Comparison of ENCODE assay signal across 1 cellular context in the genomic region with DNA sequence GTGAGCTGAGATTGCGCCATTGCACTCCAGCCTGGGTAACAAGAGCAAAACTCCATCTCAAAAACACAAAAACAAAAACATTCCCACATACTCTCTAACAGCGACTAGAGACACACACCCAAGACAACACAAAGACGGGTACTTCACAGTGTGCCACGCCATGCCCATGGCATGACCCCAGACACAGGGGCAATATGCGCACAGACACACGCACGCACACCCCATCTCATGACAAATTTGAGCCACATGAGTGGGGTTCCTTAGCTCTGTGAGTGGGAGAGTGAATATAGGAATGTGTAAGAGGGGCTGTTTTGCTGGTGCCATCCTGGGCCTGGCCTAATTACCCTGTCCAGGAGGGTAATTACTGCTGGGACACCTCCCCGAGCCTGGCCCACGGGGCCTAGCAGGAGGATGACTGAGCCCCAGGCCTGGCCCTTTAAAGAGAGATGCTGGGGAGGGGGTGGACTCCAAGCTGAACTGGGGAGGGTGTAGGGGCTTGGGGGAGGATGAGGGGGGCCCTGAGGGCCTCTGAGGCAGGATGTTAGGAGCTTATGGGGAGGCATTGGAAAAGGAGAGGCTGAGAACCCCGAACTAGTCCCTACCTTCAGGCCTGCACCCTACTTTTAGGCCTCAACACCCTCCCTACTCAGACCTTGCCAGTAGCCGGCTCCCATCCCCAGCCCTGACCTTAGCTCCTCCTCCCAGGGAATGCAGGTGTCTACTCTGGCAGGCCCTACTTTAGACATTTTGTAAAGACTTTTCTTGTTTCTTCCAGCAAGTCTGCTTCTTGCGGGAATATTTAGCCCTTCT.
TF ChIP-seq lines count a peak whose summit lies in the region.

No MANE protein-coding gene starts in this region.

TF ChIP-seq in HCT116, 20 proteins besides CTCF, POLR2A, EP300 and RAD21:
- no peak for TF ChIP-seq SP1 (IDR thresholded peaks at IDR 0.05; ENCODE audit: low read depth)
- TF ChIP-seq, protein P1, sequence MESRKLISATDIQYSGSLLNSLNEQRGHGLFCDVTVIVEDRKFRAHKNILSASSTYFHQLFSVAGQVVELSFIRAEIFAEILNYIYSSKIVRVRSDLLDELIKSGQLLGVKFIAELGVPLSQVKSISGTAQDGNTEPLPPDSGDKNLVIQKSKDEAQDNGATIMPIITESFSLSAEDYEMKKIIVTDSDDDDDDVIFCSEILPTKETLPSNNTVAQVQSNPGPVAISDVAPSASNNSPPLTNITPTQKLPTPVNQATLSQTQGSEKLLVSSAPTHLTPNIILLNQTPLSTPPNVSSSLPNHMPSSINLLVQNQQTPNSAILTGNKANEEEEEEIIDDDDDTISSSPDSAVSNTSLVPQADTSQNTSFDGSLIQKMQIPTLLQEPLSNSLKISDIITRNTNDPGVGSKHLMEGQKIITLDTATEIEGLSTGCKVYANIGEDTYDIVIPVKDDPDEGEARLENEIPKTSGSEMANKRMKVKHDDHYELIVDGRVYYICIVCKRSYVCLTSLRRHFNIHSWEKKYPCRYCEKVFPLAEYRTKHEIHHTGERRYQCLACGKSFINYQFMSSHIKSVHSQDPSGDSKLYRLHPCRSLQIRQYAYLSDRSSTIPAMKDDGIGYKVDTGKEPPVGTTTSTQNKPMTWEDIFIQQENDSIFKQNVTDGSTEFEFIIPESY (IDR thresholded peaks at IDR 0.05; ENCODE audit: extremely low read depth, insufficient replicate concordance, low read length) = no peak
- TF ChIP-seq FOSL1 (IDR thresholded peaks at IDR 0.05; ENCODE audit: low read depth) = no peak
- no peak; the same call in 1 of the 2 replicates for TF ChIP-seq ZFX (IDR thresholded peaks at IDR 0.05)
- TF ChIP-seq, protein P2, sequence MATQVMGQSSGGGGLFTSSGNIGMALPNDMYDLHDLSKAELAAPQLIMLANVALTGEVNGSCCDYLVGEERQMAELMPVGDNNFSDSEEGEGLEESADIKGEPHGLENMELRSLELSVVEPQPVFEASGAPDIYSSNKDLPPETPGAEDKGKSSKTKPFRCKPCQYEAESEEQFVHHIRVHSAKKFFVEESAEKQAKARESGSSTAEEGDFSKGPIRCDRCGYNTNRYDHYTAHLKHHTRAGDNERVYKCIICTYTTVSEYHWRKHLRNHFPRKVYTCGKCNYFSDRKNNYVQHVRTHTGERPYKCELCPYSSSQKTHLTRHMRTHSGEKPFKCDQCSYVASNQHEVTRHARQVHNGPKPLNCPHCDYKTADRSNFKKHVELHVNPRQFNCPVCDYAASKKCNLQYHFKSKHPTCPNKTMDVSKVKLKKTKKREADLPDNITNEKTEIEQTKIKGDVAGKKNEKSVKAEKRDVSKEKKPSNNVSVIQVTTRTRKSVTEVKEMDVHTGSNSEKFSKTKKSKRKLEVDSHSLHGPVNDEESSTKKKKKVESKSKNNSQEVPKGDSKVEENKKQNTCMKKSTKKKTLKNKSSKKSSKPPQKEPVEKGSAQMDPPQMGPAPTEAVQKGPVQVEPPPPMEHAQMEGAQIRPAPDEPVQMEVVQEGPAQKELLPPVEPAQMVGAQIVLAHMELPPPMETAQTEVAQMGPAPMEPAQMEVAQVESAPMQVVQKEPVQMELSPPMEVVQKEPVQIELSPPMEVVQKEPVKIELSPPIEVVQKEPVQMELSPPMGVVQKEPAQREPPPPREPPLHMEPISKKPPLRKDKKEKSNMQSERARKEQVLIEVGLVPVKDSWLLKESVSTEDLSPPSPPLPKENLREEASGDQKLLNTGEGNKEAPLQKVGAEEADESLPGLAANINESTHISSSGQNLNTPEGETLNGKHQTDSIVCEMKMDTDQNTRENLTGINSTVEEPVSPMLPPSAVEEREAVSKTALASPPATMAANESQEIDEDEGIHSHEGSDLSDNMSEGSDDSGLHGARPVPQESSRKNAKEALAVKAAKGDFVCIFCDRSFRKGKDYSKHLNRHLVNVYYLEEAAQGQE (IDR thresholded peaks at IDR 0.05; ENCODE audit: low read depth) = no peak
- TF ChIP-seq POLR2AphosphoS5 (IDR thresholded peaks at IDR 0.05; ENCODE audit: low read depth, low read length) = no peak
